In genomic region chr1:45803299-45803780, GRCh38 we compare ENCODE assay signal across 8 cellular contexts. TPM values are rescaled to one million over a fixed set of nuclear protein-coding genes. Genes with fewer than 3 reads are reported as not detected.
DNase-seq lines count a peak whose midpoint lies in the region; ATAC-seq and TF ChIP-seq lines count a peak whose summit lies in the region.

Gene MAST2 (plus strand): TSS chr1:45803612. CDS start chr1:45803896, 284 bp downstream.

- H2BK12ac ChIP-seq in trophoblast cell (ENCODE audit: low read length), result no peak within 1 kb of the TSS

- peak within 1 kb of the TSS; percentile 55 for H4K91ac ChIP-seq in trophoblast cell (ENCODE audit: low read depth, low read length)

- peaks cover 5 to 6% of the 10 kb centered on the region in 2 experiments for H3K4me1 ChIP-seq in trophoblast cell (ENCODE audit: control insufficient read depth in 1 of 2, insufficient read depth in 2 of 2, low read length in 2 of 2)
- peaks cover 0 to 24% (median 10%) of the 10 kb centered on the region in 4 donors for H3K4me1 ChIP-seq in tibial artery

- H3K14ac ChIP-seq in trophoblast cell (ENCODE audit: low read length), result peak within 1 kb of the TSS; percentile 32

- peak; percentile 92 for DNase-seq in NCI-H1105 treated with DMSO at 0.1 percent for 48 hours (lab: John Stamatoyannopoulos, UW)
- peak; percentile 90 for DNase-seq in SW480 (ENCODE audit: low spot score)
- peak; percentile 67 for DNase-seq in activated naive CD8-positive, alpha-beta T cell treated with anti-CD3 and anti-CD28 coated beads, Interleukin-2, amount 50 U/mL, for 16 hours (ENCODE audit: low read depth, low spot score)
- peak; percentile 95 for DNase-seq in cardiac septum (ENCODE audit: low spot score)
- DNase-seq in trophoblast cell, result peak; percentile 90 to 96
- DNase-seq in tibial artery, result peak; percentile 87 to 93

- peaks cover 3% of the 10 kb centered on the region for H3K79me1 ChIP-seq in trophoblast cell (ENCODE audit: low read length)

- peak within 1 kb of the TSS; percentile 92 for H3K4me2 ChIP-seq in trophoblast cell (ENCODE audit: low read length)

- H2AFZ ChIP-seq in trophoblast cell (ENCODE audit: insufficient read depth, low read length, poor library complexity), result peak within 1 kb of the TSS; percentile 32

- peak within 1 kb of the TSS; percentile 52 for H2BK5ac ChIP-seq in trophoblast cell (ENCODE audit: low read depth, low read length, poor library complexity)

- H3K4me3 ChIP-seq in trophoblast cell (ENCODE audit: low read depth, low read length) (peak within 1 kb of the TSS; percentile 77), tibial artery (peak within 1 kb of the TSS; percentile 56 to 60)

- peaks cover 4% of the 10 kb centered on the region for H3K79me2 ChIP-seq in trophoblast cell (ENCODE audit: control insufficient read depth, insufficient read depth, low read length, poor library complexity)

- ATAC-seq in HG02642 (IDR thresholded peaks at IDR 0.05; ENCODE audit: poor library complexity, unreplicated experiment), result peak; percentile 93

- peak within 1 kb of the TSS; percentile 93 for H3K27ac ChIP-seq in trophoblast cell (ENCODE audit: low read depth, low read length)
- peak within 1 kb of the TSS; percentile 71 to 81 for H3K27ac ChIP-seq in tibial artery

- H3K36me3 ChIP-seq in trophoblast cell (ENCODE audit: control insufficient read depth in 1 of 2, insufficient read depth in 2 of 2, low read length in 2 of 2), result peaks cover 0 to 5% of the 10 kb centered on the region in 2 experiments
- peaks cover 0 to 10% (median 0%) of the 10 kb centered on the region in 3 donors for H3K36me3 ChIP-seq in tibial artery

- no peak within 1 kb of the TSS for H4K12ac ChIP-seq in trophoblast cell (ENCODE audit: low read depth, low read length)

- intact Hi-C loops in cardiac septum (cut with DNase I), result loop anchor here (2.0 to 10.0 kb wide), 4 partner anchors 53 to 381 kb away; partner anchors contain the start of genes GPBP1L1, IPP and TMEM69
- intact Hi-C loops in tibial artery (cut with DNase I; ENCODE audit: low total_unique reads), result loop anchor here (2.0 kb wide), 1 partner anchor 53 kb away; the partner anchor contains the start of gene IPP

- H3K23ac ChIP-seq in trophoblast cell (ENCODE audit: low read length), result no peak within 1 kb of the TSS

- H3K4ac ChIP-seq in trophoblast cell (ENCODE audit: low read depth, low read length), result peak within 1 kb of the TSS; percentile 89

- peak within 1 kb of the TSS; percentile 68 for H3K18ac ChIP-seq in trophoblast cell (ENCODE audit: low read length)

- no CpG with 5 or more reads among the region's 58 CpGs for WGBS in trophoblast cell (ENCODE audit: extremely low coverage, insufficient coverage, insufficient read length)

- no peak within 1 kb of the TSS for H2BK120ac ChIP-seq in trophoblast cell (ENCODE audit: insufficient read depth, low read length, poor library complexity)

- peak within 1 kb of the TSS; percentile 85 for H3K9ac ChIP-seq in trophoblast cell (ENCODE audit: low read length)

- peak within 1 kb of the TSS; percentile 47 for H4K8ac ChIP-seq in trophoblast cell (ENCODE audit: low read depth, low read length)

- H2AK5ac ChIP-seq in trophoblast cell (ENCODE audit: low read length), result no peak within 1 kb of the TSS

- H3K27me3 ChIP-seq in trophoblast cell (ENCODE audit: insufficient read depth, low read length), result no peaks in the 10 kb centered on the region
- H3K27me3 ChIP-seq in tibial artery, result no peaks in the 10 kb centered on the region

- H3K9me3 ChIP-seq in trophoblast cell (ENCODE audit: insufficient read depth, low read depth, low read length) (no peaks in the 10 kb centered on the region), tibial artery (no peaks in the 10 kb centered on the region)

- no peak for TF ChIP-seq CTCF in tibial artery (IDR thresholded peaks at IDR 0.05)

- peak; percentile 75 for TF ChIP-seq POLR2A in GM10847 (IDR thresholded peaks at IDR 0.05; ENCODE audit: extremely low read depth, insufficient read length)

RNA-seq across cellular contexts. Expression of gene MAST2, which starts in this region (rescaled TPM):
- 81.2 TPM for total RNA-seq in cardiac septum
- polyA plus RNA-seq in trophoblast cell (2013), result 19.7 and 20.9 TPM in 2 replicates

Comparison
In these comparisons a context has a peak if more than half of its experiments do, and no peak if none do; other contexts are left out.
1. Peak in every context shown above with its lines: DNase-seq, ATAC-seq, H3K4me3 ChIP-seq and H3K27ac ChIP-seq.